In genomic region chr1:228275435-228276342, GRCh38 we compare ENCODE assay signal across 8 cellular contexts.
DNase-seq lines count a peak whose midpoint lies in the region; ATAC-seq and TF ChIP-seq lines count a peak whose summit lies in the region.

No MANE protein-coding gene starts in this region.

- H3K4me1 ChIP-seq in endocrine pancreas (ENCODE audit: control insufficient read depth, insufficient read depth, low read length), result no peaks in the 10 kb centered on the region

- no peaks in the 10 kb centered on the region for H3K4me1 Mint-ChIP-seq in HFFc6 (ENCODE audit: low read depth)
- H3K4me1 Mint-ChIP-seq in memory B cell, result peaks cover 7% of the 10 kb centered on the region

- no peaks in the 10 kb centered on the region for H3K27me3 Mint-ChIP-seq in HFFc6 (ENCODE audit: insufficient read depth)
- no peaks in the 10 kb centered on the region for H3K27me3 Mint-ChIP-seq in memory B cell

- H3K9me3 ChIP-seq in endocrine pancreas (ENCODE audit: control insufficient read depth, low read length), result no peaks in the 10 kb centered on the region

- no peaks in the 10 kb centered on the region for H3K27me3 ChIP-seq in endocrine pancreas (ENCODE audit: control insufficient read depth, insufficient read depth, low read length)

- H3K9me3 Mint-ChIP-seq in HFFc6, result peaks cover 21% of the 10 kb centered on the region
- no peaks in the 10 kb centered on the region for H3K9me3 Mint-ChIP-seq in memory B cell

- no peak overlapping the region for H3K4me3 ChIP-seq in endocrine pancreas (ENCODE audit: control insufficient read depth, insufficient read depth, low read length)

- DNase-seq in DMS 273 treated with DMSO at 0.1 percent for 48 hours (lab: John Stamatoyannopoulos, UW) (peak; percentile 26), HFFc6 (peak; percentile 50), NCI-H2171 treated with DMSO at 0.1 percent for 48 hours (lab: John Stamatoyannopoulos, UW) (peak; percentile 84), memory B cell (ENCODE audit: low spot score in 2 of 2) (peak; percentile 56 to 60)
- peak; percentile 83 for DNase-seq in activated CD8-positive, alpha-beta memory T cell treated with anti-CD3 and anti-CD28 coated beads, Interleukin-2, amount 50 U/mL, for 1 hour (ENCODE audit: extremely low read depth)
- peak; percentile 85 to 89 for DNase-seq in stimulated activated CD4-positive, alpha-beta T cell treated with anti-CD3 and anti-CD28 coated beads, Interleukin-4, amount 100 ng/mL, for 48 hours (ENCODE audit: low read depth in 2 of 2)

- ATAC-seq in memory B cell (ENCODE audit: low read depth) (peak; percentile 92), HG02763 (IDR thresholded peaks at IDR 0.05; ENCODE audit: unreplicated experiment) (no peak)

- no peaks in the 10 kb centered on the region for H3K36me3 Mint-ChIP-seq in HFFc6 (ENCODE audit: low read depth)
- no peaks in the 10 kb centered on the region for H3K36me3 Mint-ChIP-seq in memory B cell

- TF ChIP-seq CTCF in HFFc6 (IDR thresholded peaks at IDR 0.05), result no peak

- peak overlapping the region; percentile 45; the same call in 1 of the 2 replicates for H3K4me3 Mint-ChIP-seq in HFFc6
- H3K4me3 Mint-ChIP-seq in memory B cell, result peak overlapping the region; percentile 87

- H3K36me3 ChIP-seq in endocrine pancreas (ENCODE audit: control insufficient read depth, insufficient read depth, low read length), result no peaks in the 10 kb centered on the region

- H3K27ac Mint-ChIP-seq in HFFc6 (no peak overlapping the region), memory B cell (no peak overlapping the region)

- peak overlapping the region; percentile 57 for H3K9ac ChIP-seq in endocrine pancreas (ENCODE audit: control insufficient read depth, insufficient read depth, low read length)

Comparison
In these comparisons a context has a peak if more than half of its experiments do, and no peak if none do; other contexts are left out.
1. DNase-seq: peak in every context shown above with its lines; median percentile 87 in stimulated activated CD4-positive, alpha-beta T cell treated with anti-CD3 and anti-CD28 coated beads, Interleukin-4, amount 100 ng/mL, for 48 hours; 84 in NCI-H2171 treated with DMSO at 0.1 percent for 48 hours; 83 in activated CD8-positive, alpha-beta memory T cell treated with anti-CD3 and anti-CD28 coated beads, Interleukin-2, amount 50 U/mL, for 1 hour; 58 in memory B cell; 50 in HFFc6; 26 in DMS 273 treated with DMSO at 0.1 percent for 48 hours.